ENCODE assay signal across 8 cellular contexts in genomic region chr12:15787801-15788200, GRCh38. TPM values are rescaled to one million over a fixed set of nuclear protein-coding genes. Genes with fewer than 3 reads are reported as not detected.
DNase-seq lines count a peak whose midpoint lies in the region; FAIRE-seq and TF ChIP-seq lines count a peak whose summit lies in the region.
"Had no signal": no experiment of that assay in that cellular context is flagged by ENCODE, and none has a peak within 500 bp of the region (broad histone marks: within the 10 kb centered on the region; RNA-seq: fewer than 3 reads in every experiment).

No MANE protein-coding gene starts in this region.

- H3K27me3 Mint-ChIP-seq in activated T-helper 1 cell treated with anti-CD3 and anti-CD28 coated beads, Interleukin-12 subunit alpha, Interleukin-12 subunit beta, Interleukin-2, Interleukin-4 antibody, amounts not matched to agents 30 ng/mL and 10 ng/mL and 1 ng/mL, durations not matched to agents 14 hours and 24 hours and 36 hours (ENCODE audit: insufficient read depth), result peaks cover 72% of the 10 kb centered on the region

- peaks cover 12% of the 10 kb centered on the region for H3K4me1 ChIP-seq in HEK293 (ENCODE audit: control insufficient read depth, insufficient read depth, low read length)
- no peaks in the 10 kb centered on the region for H3K4me1 ChIP-seq in smooth muscle cell (ENCODE audit: low read depth)

- peaks cover 2% of the 10 kb centered on the region for H3K36me3 Mint-ChIP-seq in activated T-helper 1 cell treated with anti-CD3 and anti-CD28 coated beads, Interleukin-12 subunit alpha, Interleukin-12 subunit beta, Interleukin-2, Interleukin-4 antibody, amounts not matched to agents 30 ng/mL and 10 ng/mL and 1 ng/mL, durations not matched to agents 14 hours and 24 hours and 36 hours (ENCODE audit: low read depth)

- no peak for TF ChIP-seq CTCF in HEK293 (tag by site-specific recombination; IDR thresholded peaks at IDR 0.05)
- TF ChIP-seq CTCF in smooth muscle cell (IDR thresholded peaks at IDR 0.05; ENCODE audit: borderline replicate concordance, insufficient read depth, poor library complexity, severe bottlenecking), result no peak

- DNase-seq in activated T-helper 1 cell treated with anti-CD3 and anti-CD28 coated beads, Interleukin-12 subunit alpha, Interleukin-12 subunit beta, Interleukin-2, Interleukin-4 antibody, amounts not matched to agents 30 ng/mL and 10 ng/mL and 1 ng/mL, durations not matched to agents 14 hours and 24 hours and 36 hours (ENCODE audit: low spot score), result no peak
- DNase-seq in smooth muscle cell (lab: John Stamatoyannopoulos, UW; ENCODE audit: unreplicated experiment) (no peak), SHP77 treated with DMSO at 0.1 percent for 48 hours (lab: John Stamatoyannopoulos, UW) (no peak), frontal cortex (ENCODE audit: low spot score in 2 of 2) (no peak), NCI-H446 treated with DMSO at 0.1 percent for 48 hours (lab: John Stamatoyannopoulos, UW) (no peak)

- intact Hi-C loops in activated T-helper 1 cell treated with anti-CD3 and anti-CD28 coated beads, Interleukin-12 subunit alpha, Interleukin-12 subunit beta, Interleukin-2, Interleukin-4 antibody, amounts not matched to agents 30 ng/mL and 10 ng/mL and 1 ng/mL, durations not matched to agents 14 hours and 24 hours and 36 hours (cut with micrococcal nuclease), result loop anchor here (2.0 to 10.0 kb wide), 4 partner anchors 87 to 823 kb away; partner anchors contain the start of gene ARHGDIB

- H3K4me1 Mint-ChIP-seq in activated T-helper 1 cell treated with anti-CD3 and anti-CD28 coated beads, Interleukin-12 subunit alpha, Interleukin-12 subunit beta, Interleukin-2, Interleukin-4 antibody, amounts not matched to agents 30 ng/mL and 10 ng/mL and 1 ng/mL, durations not matched to agents 14 hours and 24 hours and 36 hours (ENCODE audit: low read depth), result peaks cover 19% of the 10 kb centered on the region

- peak overlapping the region; percentile 88 for H3K9ac ChIP-seq in smooth muscle cell (ENCODE audit: low read depth)

- POLR2A ChIA-PET in HEK293 (lab: Yijun Ruan, JAX), result no interaction called here

- H3K27ac Mint-ChIP-seq in activated T-helper 1 cell treated with anti-CD3 and anti-CD28 coated beads, Interleukin-12 subunit alpha, Interleukin-12 subunit beta, Interleukin-2, Interleukin-4 antibody, amounts not matched to agents 30 ng/mL and 10 ng/mL and 1 ng/mL, durations not matched to agents 14 hours and 24 hours and 36 hours, result no peak overlapping the region

- H3K4me2 ChIP-seq in smooth muscle cell, result peak overlapping the region; percentile 95

- 78% methylated on average over 4 of the region's 4 CpGs for WGBS in smooth muscle cell (ENCODE audit: low lambda C conversion rate)

- H3K36me3 ChIP-seq in HEK293 (ENCODE audit: control insufficient read depth in 2 of 2, insufficient read depth in 1 of 2, low read length in 2 of 2) (no peaks in the 10 kb centered on the region), smooth muscle cell (ENCODE audit: low read depth) (no peaks in the 10 kb centered on the region)

- H3K9me3 ChIP-seq in HEK293 (ENCODE audit: control insufficient read depth, insufficient read depth, low read depth, low read length), result no peaks in the 10 kb centered on the region
- no peaks in the 10 kb centered on the region for H3K9me3 ChIP-seq in iPS-18c (ENCODE audit: control insufficient read depth, insufficient read depth, low read length)
- H3K9me3 ChIP-seq in smooth muscle cell (replicated peaks; ENCODE audit: low read depth), result no peaks in the 10 kb centered on the region

- peak overlapping the region; percentile 76 for H3K4me3 ChIP-seq in HEK293 (ENCODE audit: low read depth, low read length)
- peak overlapping the region; percentile 78; the same call in 1 of the 2 replicates for H3K4me3 ChIP-seq in iPS-18c (ENCODE audit: insufficient read depth, low read depth, low read length)
- H3K4me3 ChIP-seq in smooth muscle cell, result peak overlapping the region; percentile 89

- H3K4me3 Mint-ChIP-seq in activated T-helper 1 cell treated with anti-CD3 and anti-CD28 coated beads, Interleukin-12 subunit alpha, Interleukin-12 subunit beta, Interleukin-2, Interleukin-4 antibody, amounts not matched to agents 30 ng/mL and 10 ng/mL and 1 ng/mL, durations not matched to agents 14 hours and 24 hours and 36 hours, result peak overlapping the region; percentile 91

- H3K27ac ChIP-seq in HEK293 (ENCODE audit: extremely low read depth, low read depth, low read length) (no peak overlapping the region; the same call in 1 of the 2 replicates), smooth muscle cell (ENCODE audit: low read depth) (no peak overlapping the region)

- H2AFZ ChIP-seq in smooth muscle cell (ENCODE audit: low read depth), result peak overlapping the region; percentile 64

- H3K27me3 ChIP-seq in smooth muscle cell (ENCODE audit: low read depth), result no peaks in the 10 kb centered on the region

- no peak for FAIRE-seq in frontal cortex (lab: Jason Lieb, UNC)
- FAIRE-seq: colon had no signal

- CTCF ChIA-PET in HEK293 (lab: Yijun Ruan, JAX), result interaction anchor here (1.1 to 1.5 kb wide), 3 partner anchors 11 to 112 kb away, joined by 3 to 11 read pairs (median 4); no protein-coding TSS in a partner anchor

- peaks cover 29% of the 10 kb centered on the region for H4K20me1 ChIP-seq in smooth muscle cell (ENCODE audit: low read depth)

- H3F3A ChIP-seq in smooth muscle cell (ENCODE audit: low read depth), result no peaks in the 10 kb centered on the region

- no peaks in the 10 kb centered on the region for H3K9me3 Mint-ChIP-seq in activated T-helper 1 cell treated with anti-CD3 and anti-CD28 coated beads, Interleukin-12 subunit alpha, Interleukin-12 subunit beta, Interleukin-2, Interleukin-4 antibody, amounts not matched to agents 30 ng/mL and 10 ng/mL and 1 ng/mL, durations not matched to agents 14 hours and 24 hours and 36 hours

- H3K79me2 ChIP-seq in smooth muscle cell (ENCODE audit: low read depth), result peaks cover 62% of the 10 kb centered on the region

TF ChIP-seq in HEK293, 187 proteins besides CTCF, POLR2A, EP300 and RAD21 (continues in another document):
- TF ChIP-seq ZSCAN5A (tag by site-specific recombination; IDR thresholded peaks at IDR 0.05), result no peak
- no peak for TF ChIP-seq MEIS1 (CRISPR knock-in tag; IDR thresholded peaks at IDR 0.05; ENCODE audit: borderline replicate concordance)
- TF ChIP-seq GLI4 (tag by site-specific recombination; IDR thresholded peaks at IDR 0.05), result no peak
- no peak for TF ChIP-seq KLF8 (tag by site-specific recombination; IDR thresholded peaks at IDR 0.05)
- no peak for TF ChIP-seq ZNF544 (tag by site-specific recombination; IDR thresholded peaks at IDR 0.05)
- no peak for TF ChIP-seq ZNF266 (tag by site-specific recombination; IDR thresholded peaks at IDR 0.05; ENCODE audit: low read depth)
- no peak for TF ChIP-seq GFI1B (tag by site-specific recombination; IDR thresholded peaks at IDR 0.05)
- no peak for TF ChIP-seq ZNF530 (tag by site-specific recombination; IDR thresholded peaks at IDR 0.05; ENCODE audit: low read depth)
- no peak for TF ChIP-seq ZNF518A (tag by site-specific recombination; conservative IDR thresholded peaks at IDR 0.05; ENCODE audit: low read depth)
- TF ChIP-seq ZBTB21 (tag by site-specific recombination; IDR thresholded peaks at IDR 0.05), result no peak

RNA-seq across cellular contexts. Expression of gene EPS8, which starts 1.4 kb away (rescaled TPM):
- 1.9 and 3.1 TPM in 2 replicates for total RNA-seq in activated T-helper 1 cell treated with anti-CD3 and anti-CD28 coated beads, Interleukin-12 subunit alpha, Interleukin-12 subunit beta, Interleukin-2, Interleukin-4 antibody, amounts not matched to agents 30 ng/mL and 10 ng/mL and 1 ng/mL, durations not matched to agents 14 hours and 24 hours and 36 hours
- total RNA-seq in smooth muscle cell (44.1 and 68.3 TPM in 2 replicates), frontal cortex (82.3 TPM)
- 22.9 and 27.5 TPM in 2 replicates for polyA plus RNA-seq in smooth muscle cell

Comparison
In these comparisons a context has a peak if more than half of its experiments do, and no peak if none do; other contexts are left out.
1. RNA of gene EPS8, which starts 1.4 kb away (total RNA-seq): 82.3 TPM in frontal cortex (single experiment) and 44.1 to 68.3 TPM in smooth muscle cell; 1.9 to 3.1 TPM in activated T-helper 1 cell treated with anti-CD3 and anti-CD28 coated beads, Interleukin-12 subunit alpha, Interleukin-12 subunit beta, Interleukin-2, Interleukin-4 antibody, amounts not matched to agents 30 ng/mL and 10 ng/mL and 1 ng/mL, durations not matched to agents 14 hours and 24 hours and 36 hours; every median in the first group is over 10 times any median in the second.
2. Peak in every context shown above with its lines, with median percentiles within 50 percentile points of each other: H3K4me3 ChIP-seq.